16 cellular contexts compared by ENCODE assay signal in the genomic region with DNA sequence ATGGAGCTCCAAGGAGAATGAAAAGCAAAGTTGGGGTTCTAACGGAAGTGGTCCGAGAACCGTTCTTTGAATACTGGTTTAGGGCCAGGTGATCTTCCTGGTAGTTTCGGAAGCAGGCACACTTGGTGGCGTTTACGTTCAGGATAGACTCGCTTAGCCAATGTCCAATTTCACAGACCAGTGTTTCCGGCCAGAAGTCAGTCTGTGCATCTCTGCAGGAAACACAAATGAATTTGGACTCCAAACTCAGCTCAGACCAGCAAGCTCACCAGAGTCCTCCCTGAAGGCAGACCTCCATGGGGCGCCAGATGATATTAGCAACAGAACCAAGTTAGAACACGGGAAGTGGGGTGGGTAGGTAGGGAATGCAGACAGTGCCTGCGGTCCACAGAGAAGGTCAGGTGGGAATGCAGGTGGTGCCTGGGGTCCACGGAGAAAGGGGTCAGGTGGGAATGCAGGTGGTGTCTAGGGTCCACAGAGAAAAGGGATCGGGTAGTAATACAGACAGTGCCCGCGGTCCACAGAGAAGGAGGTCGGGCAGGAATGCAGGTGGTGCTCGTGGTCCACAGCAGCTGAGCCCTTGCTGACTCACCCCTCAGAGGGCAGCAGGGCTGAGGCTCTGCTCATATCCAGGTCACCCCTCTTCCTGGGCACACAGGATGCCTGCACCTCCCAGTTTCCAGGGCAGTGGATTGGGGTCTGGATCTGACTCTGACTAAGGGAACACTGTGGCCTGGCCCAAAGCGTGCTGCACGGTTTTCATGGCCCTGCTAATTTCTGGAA.
DNase-seq lines count a peak whose midpoint lies in the region; ATAC-seq and TF ChIP-seq lines count a peak whose summit lies in the region.
"Had no signal": no experiment of that assay in that cellular context is flagged by ENCODE, and none has a peak within 500 bp of the region (broad histone marks: within the 10 kb centered on the region; RNA-seq: fewer than 3 reads in every experiment).

No MANE protein-coding gene starts in this region.

- H3K4me2 ChIP-seq in Karpas-422 (ENCODE audit: low read depth, low read length, poor library complexity, severe bottlenecking), result no peak overlapping the region

- no peaks in the 10 kb centered on the region for H3K79me2 ChIP-seq in Karpas-422 (ENCODE audit: low read length)

- no peaks in the 10 kb centered on the region for H3K36me3 Mint-ChIP-seq in stimulated activated memory B cell treated with anti-CD40 and anti-IgM and Interleukin-4, amounts not matched to agents 10 μg/mL and 1 μg/mL and 100 μg/mL, for 72 hours
- no peaks in the 10 kb centered on the region for H3K36me3 Mint-ChIP-seq in natural killer cell
- H3K36me3 Mint-ChIP-seq: CD4-positive, CD25-positive, alpha-beta regulatory T cell; CD8-positive, alpha-beta memory T cell had no signal

- no peak overlapping the region for H3K9ac ChIP-seq in Karpas-422 (ENCODE audit: low read length)

- H3K9me3 Mint-ChIP-seq in stimulated activated naive CD8-positive, alpha-beta T cell treated with anti-CD3 and anti-CD28 coated beads, Interleukin-15, amount 100 ng/mL, for 72 hours, result no peaks in the 10 kb centered on the region
- H3K9me3 Mint-ChIP-seq in stimulated activated memory B cell treated with anti-CD40 and anti-IgM and Interleukin-4, amounts not matched to agents 10 μg/mL and 1 μg/mL and 100 μg/mL, for 72 hours, result peaks cover 4% of the 10 kb centered on the region
- no peaks in the 10 kb centered on the region for H3K9me3 Mint-ChIP-seq in natural killer cell

- no peak for DNase-seq in stimulated activated naive CD8-positive, alpha-beta T cell treated with anti-CD3 and anti-CD28 coated beads, Interleukin-15, amount 100 ng/mL, for 72 hours
- DNase-seq in stimulated activated naive CD8-positive, alpha-beta T cell treated with anti-CD3 and anti-CD28 coated beads, Interleukin-15, Interleukin-2, amounts not matched to agents 100 U/mL and 50 U/mL, for 24 hours, result no peak
- peak; percentile 41 for DNase-seq in cerebellum (ENCODE audit: low spot score)
- no peak for DNase-seq in natural killer cell
- DNase-seq in RKO (ENCODE audit: low spot score), result no peak
- DNase-seq in Karpas-422, result no peak
- DNase-seq: 8988T; CD4-positive, CD25-positive, alpha-beta regulatory T cell; CD8-positive, alpha-beta memory T cell; COR-L47; DMS79; GF-D8; HCEC 1CT; IMR-90 had no signal

- no peaks in the 10 kb centered on the region for H4K20me1 ChIP-seq in Karpas-422 (ENCODE audit: insufficient read depth, low read depth, low read length)

- H3K4me3 Mint-ChIP-seq in stimulated activated naive CD8-positive, alpha-beta T cell treated with anti-CD3 and anti-CD28 coated beads, Interleukin-15, amount 100 ng/mL, for 72 hours, result no peak overlapping the region
- H3K4me3 Mint-ChIP-seq in stimulated activated memory B cell treated with anti-CD40 and anti-IgM and Interleukin-4, amounts not matched to agents 10 μg/mL and 1 μg/mL and 100 μg/mL, for 72 hours, result no peak overlapping the region
- no peak overlapping the region for H3K4me3 Mint-ChIP-seq in natural killer cell
- H3K4me3 Mint-ChIP-seq: CD4-positive, CD25-positive, alpha-beta regulatory T cell; CD8-positive, alpha-beta memory T cell had no signal

- peaks cover 5% of the 10 kb centered on the region for H3K4me1 Mint-ChIP-seq in stimulated activated naive CD8-positive, alpha-beta T cell treated with anti-CD3 and anti-CD28 coated beads, Interleukin-15, amount 100 ng/mL, for 72 hours
- no peaks in the 10 kb centered on the region for H3K4me1 Mint-ChIP-seq in stimulated activated memory B cell treated with anti-CD40 and anti-IgM and Interleukin-4, amounts not matched to agents 10 μg/mL and 1 μg/mL and 100 μg/mL, for 72 hours
- no peaks in the 10 kb centered on the region for H3K4me1 Mint-ChIP-seq in natural killer cell
- H3K4me1 Mint-ChIP-seq: CD8-positive, alpha-beta memory T cell had no signal

- no peaks in the 10 kb centered on the region for H3K9me2 ChIP-seq in Karpas-422 (replicated peaks; ENCODE audit: insufficient read depth, low read length)

- no peaks in the 10 kb centered on the region for H3K4me1 ChIP-seq in Karpas-422 (ENCODE audit: low read length)

- no peaks in the 10 kb centered on the region for H3K27me3 ChIP-seq in Karpas-422 (ENCODE audit: low read length)

- H3K4me3 ChIP-seq in Karpas-422 (ENCODE audit: low read length), result no peak overlapping the region
- H3K4me3 ChIP-seq: K562 had no signal

- no peak overlapping the region for H3K27ac Mint-ChIP-seq in stimulated activated naive CD8-positive, alpha-beta T cell treated with anti-CD3 and anti-CD28 coated beads, Interleukin-15, amount 100 ng/mL, for 72 hours
- no peak overlapping the region for H3K27ac Mint-ChIP-seq in stimulated activated memory B cell treated with anti-CD40 and anti-IgM and Interleukin-4, amounts not matched to agents 10 μg/mL and 1 μg/mL and 100 μg/mL, for 72 hours
- no peak overlapping the region for H3K27ac Mint-ChIP-seq in natural killer cell
- H3K27ac Mint-ChIP-seq: CD4-positive, CD25-positive, alpha-beta regulatory T cell; CD8-positive, alpha-beta memory T cell had no signal

- ATAC-seq in stimulated activated naive CD8-positive, alpha-beta T cell treated with anti-CD3 and anti-CD28 coated beads, Interleukin-15, amount 100 ng/mL, for 72 hours, result peak; percentile 45
- no peak for ATAC-seq in stimulated activated naive CD8-positive, alpha-beta T cell treated with anti-CD3 and anti-CD28 coated beads, Interleukin-15, Interleukin-2, amounts not matched to agents 100 U/mL and 50 U/mL, for 24 hours
- peak; percentile 41 for ATAC-seq in stimulated activated memory B cell treated with anti-CD40 and anti-IgM and Interleukin-4, amounts not matched to agents 10 μg/mL and 1 μg/mL and 100 μg/mL, for 72 hours
- ATAC-seq in natural killer cell, result no peak
- ATAC-seq: K562 had no signal

- no peak overlapping the region for H3K27ac ChIP-seq in Karpas-422 (ENCODE audit: low read length)

- intact Hi-C loops in natural killer cell (cut with micrococcal nuclease), result no loop called here

- H2AFZ ChIP-seq in Karpas-422 (ENCODE audit: low read length), result no peak overlapping the region

- H3K36me3 ChIP-seq in Karpas-422 (ENCODE audit: insufficient read depth, low read length), result no peaks in the 10 kb centered on the region

- H3K27me3 Mint-ChIP-seq in stimulated activated naive CD8-positive, alpha-beta T cell treated with anti-CD3 and anti-CD28 coated beads, Interleukin-15, amount 100 ng/mL, for 72 hours, result no peaks in the 10 kb centered on the region
- no peaks in the 10 kb centered on the region for H3K27me3 Mint-ChIP-seq in stimulated activated memory B cell treated with anti-CD40 and anti-IgM and Interleukin-4, amounts not matched to agents 10 μg/mL and 1 μg/mL and 100 μg/mL, for 72 hours
- peaks cover 2 to 8% of the 10 kb centered on the region in 2 donors for H3K27me3 Mint-ChIP-seq in natural killer cell (ENCODE audit: low read depth in 2 of 2)
- H3K27me3 Mint-ChIP-seq: CD4-positive, CD25-positive, alpha-beta regulatory T cell had no signal

- H3K9me3 ChIP-seq in Karpas-422 (ENCODE audit: low read length), result no peaks in the 10 kb centered on the region

- no peak for TF ChIP-seq CTCF in natural killer cell (IDR thresholded peaks at IDR 0.05)

Comparison
In these comparisons a context has a peak if more than half of its experiments do, and no peak if none do; other contexts are left out.
1. ATAC-seq: peak in stimulated activated naive CD8-positive, alpha-beta T cell treated with anti-CD3 and anti-CD28 coated beads, Interleukin-15, amount 100 ng/mL, for 72 hours (single experiment) and stimulated activated memory B cell treated with anti-CD40 and anti-IgM and Interleukin-4, amounts not matched to agents 10 μg/mL and 1 μg/mL and 100 μg/mL, for 72 hours (single experiment); none in stimulated activated naive CD8-positive, alpha-beta T cell treated with anti-CD3 and anti-CD28 coated beads, Interleukin-15, Interleukin-2, amounts not matched to agents 100 U/mL and 50 U/mL, for 24 hours (single experiment) and natural killer cell (0 of 3).